Comparison of ENCODE assay signal across 14 cellular contexts in the genomic region with DNA sequence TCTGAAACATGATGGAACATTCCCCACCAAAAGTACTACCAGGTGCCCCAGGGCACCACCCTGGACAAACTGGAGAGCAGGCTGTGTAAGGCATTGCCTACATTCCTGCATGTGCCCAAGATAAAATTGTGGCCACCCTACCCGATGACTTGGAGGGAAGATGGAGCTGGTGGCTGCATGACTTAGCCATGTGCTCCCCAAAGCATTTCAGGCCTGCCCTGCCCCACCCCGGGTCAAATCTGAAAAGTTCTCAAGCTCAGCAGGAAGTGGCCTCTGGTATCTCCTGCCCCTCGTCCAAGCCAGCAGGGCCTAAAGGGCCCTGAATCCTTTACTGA. TPM values are rescaled to one million over a fixed set of nuclear protein-coding genes. Genes with fewer than 3 reads are reported as not detected.
A peak's percentile ranks its signal among the peaks of the same experiment; 100 is the strongest.
DNase-seq lines count a peak whose midpoint lies in the region; ATAC-seq lines count a peak whose summit lies in the region.
"Had no signal": no experiment of that assay in that cellular context is flagged by ENCODE, and none has a peak within 500 bp of the region (broad histone marks: within the 10 kb centered on the region; RNA-seq: fewer than 3 reads in every experiment).

No MANE protein-coding gene starts in this region.

- peak overlapping the region; percentile 100 for H3K27ac Mint-ChIP-seq in activated T-helper 2 cell treated with anti-CD3 and anti-CD28 coated beads, Interferon-gamma antibody, Interleukin-2, Interleukin-4, amounts not matched to agents 10 μg/mL and 5 μg/mL and 100 μg/mL, durations not matched to agents 14 hours and 24 hours and 36 hours
- H3K27ac Mint-ChIP-seq: B cell had no signal

- peak overlapping the region; percentile 84 for H3K4me3 Mint-ChIP-seq in activated T-helper 2 cell treated with anti-CD3 and anti-CD28 coated beads, Interferon-gamma antibody, Interleukin-2, Interleukin-4, amounts not matched to agents 10 μg/mL and 5 μg/mL and 100 μg/mL, durations not matched to agents 14 hours and 24 hours and 36 hours (ENCODE audit: low read depth)
- H3K4me3 Mint-ChIP-seq: B cell had no signal

- intact Hi-C loops in activated T-helper 2 cell treated with anti-CD3 and anti-CD28 coated beads, Interferon-gamma antibody, Interleukin-2, Interleukin-4, amounts not matched to agents 10 μg/mL and 5 μg/mL and 100 μg/mL, durations not matched to agents 14 hours and 24 hours and 36 hours (cut with micrococcal nuclease) = loop anchor here (1.0 to 5.0 kb wide), 6 partner anchors 8 to 385 kb away; a partner anchor contains a TSS
- intact Hi-C loops in head of caudate nucleus (cut with DNase I) = no loop called here

- no peaks in the 10 kb centered on the region for H3K27me3 Mint-ChIP-seq in activated T-helper 2 cell treated with anti-CD3 and anti-CD28 coated beads, Interferon-gamma antibody, Interleukin-2, Interleukin-4, amounts not matched to agents 10 μg/mL and 5 μg/mL and 100 μg/mL, durations not matched to agents 14 hours and 24 hours and 36 hours (ENCODE audit: low read depth)

- H3K4me1 Mint-ChIP-seq in activated T-helper 2 cell treated with anti-CD3 and anti-CD28 coated beads, Interferon-gamma antibody, Interleukin-2, Interleukin-4, amounts not matched to agents 10 μg/mL and 5 μg/mL and 100 μg/mL, durations not matched to agents 14 hours and 24 hours and 36 hours (ENCODE audit: low read depth) = peaks cover 76% of the 10 kb centered on the region
- H3K4me1 Mint-ChIP-seq: B cell had no signal

- peak; percentile 29 for DNase-seq in stimulated activated CD4-positive, alpha-beta T cell treated with anti-CD3 and anti-CD28 coated beads, Interleukin-4, amount 100 ng/mL, for 24 hours
- no peak for DNase-seq in stimulated activated CD4-positive, alpha-beta T cell treated with anti-CD3 and anti-CD28 coated beads, Interleukin-12 subunit alpha, Interleukin-12 subunit beta, amount 100 ng/mL, for 4 hours
- no peak for DNase-seq in activated T-helper 2 cell treated with anti-CD3 and anti-CD28 coated beads, Interferon-gamma antibody, Interleukin-2, Interleukin-4, amounts not matched to agents 10 μg/mL and 5 μg/mL and 100 μg/mL, durations not matched to agents 14 hours and 24 hours and 36 hours (ENCODE audit: low spot score)
- DNase-seq in myocyte (ENCODE audit: low read depth) = peak; percentile 69
- no peak for DNase-seq in NCI-H345 treated with DMSO at 0.1 percent for 48 hours (lab: John Stamatoyannopoulos, UW; ENCODE audit: unreplicated experiment)
- no peak for DNase-seq in head of caudate nucleus
- DNase-seq: activated CD4-positive, CD25-positive, alpha-beta regulatory T cell; adrenal gland; DMS79; left ventricle myocardium superior had no signal

- peaks cover 99% of the 10 kb centered on the region for H3K36me3 Mint-ChIP-seq in activated T-helper 2 cell treated with anti-CD3 and anti-CD28 coated beads, Interferon-gamma antibody, Interleukin-2, Interleukin-4, amounts not matched to agents 10 μg/mL and 5 μg/mL and 100 μg/mL, durations not matched to agents 14 hours and 24 hours and 36 hours (ENCODE audit: low read depth)

- no peaks in the 10 kb centered on the region for H3K9me3 Mint-ChIP-seq in activated T-helper 2 cell treated with anti-CD3 and anti-CD28 coated beads, Interferon-gamma antibody, Interleukin-2, Interleukin-4, amounts not matched to agents 10 μg/mL and 5 μg/mL and 100 μg/mL, durations not matched to agents 14 hours and 24 hours and 36 hours

- ATAC-seq in GM19035 (IDR thresholded peaks at IDR 0.05; ENCODE audit: unreplicated experiment) = no peak
- no peak for ATAC-seq in GM18858 (IDR thresholded peaks at IDR 0.05; ENCODE audit: unreplicated experiment)
- ATAC-seq: left ventricle myocardium superior, SK-N-SH treated with all-trans-retinoic acid at 6 μM for 48 hours had no signal

RNA-seq across cellular contexts. Expression of a gene that starts 8.5 kb away (rescaled TPM):
- 284 and 304 TPM in 2 replicates for total RNA-seq in activated T-helper 2 cell treated with anti-CD3 and anti-CD28 coated beads, Interferon-gamma antibody, Interleukin-2, Interleukin-4, amounts not matched to agents 10 μg/mL and 5 μg/mL and 100 μg/mL, durations not matched to agents 14 hours and 24 hours and 36 hours
- not detected in 2 replicates for total RNA-seq in myocyte
- polyA plus RNA-seq in myocyte (2012) = not detected

Comparison
In these comparisons a context has a peak if more than half of its experiments do, and no peak if none do; other contexts are left out.
1. DNase-seq: peak in stimulated activated CD4-positive, alpha-beta T cell treated with anti-CD3 and anti-CD28 coated beads, Interleukin-4, amount 100 ng/mL, for 24 hours (single experiment) and myocyte (single experiment); none in stimulated activated CD4-positive, alpha-beta T cell treated with anti-CD3 and anti-CD28 coated beads, Interleukin-12 subunit alpha, Interleukin-12 subunit beta, amount 100 ng/mL, for 4 hours (single experiment), activated T-helper 2 cell treated with anti-CD3 and anti-CD28 coated beads, Interferon-gamma antibody, Interleukin-2, Interleukin-4, amounts not matched to agents 10 μg/mL and 5 μg/mL and 100 μg/mL, durations not matched to agents 14 hours and 24 hours and 36 hours (single experiment), NCI-H345 treated with DMSO at 0.1 percent for 48 hours (single experiment) and head of caudate nucleus (0 of 42).
2. RNA of a gene that starts 8.5 kb away (total RNA-seq): 284 to 304 TPM in activated T-helper 2 cell treated with anti-CD3 and anti-CD28 coated beads, Interferon-gamma antibody, Interleukin-2, Interleukin-4, amounts not matched to agents 10 μg/mL and 5 μg/mL and 100 μg/mL, durations not matched to agents 14 hours and 24 hours and 36 hours; not detected in myocyte; every median in the first group is over 100 times any median in the second.